13 cellular contexts compared by ENCODE assay signal in the genomic region with DNA sequence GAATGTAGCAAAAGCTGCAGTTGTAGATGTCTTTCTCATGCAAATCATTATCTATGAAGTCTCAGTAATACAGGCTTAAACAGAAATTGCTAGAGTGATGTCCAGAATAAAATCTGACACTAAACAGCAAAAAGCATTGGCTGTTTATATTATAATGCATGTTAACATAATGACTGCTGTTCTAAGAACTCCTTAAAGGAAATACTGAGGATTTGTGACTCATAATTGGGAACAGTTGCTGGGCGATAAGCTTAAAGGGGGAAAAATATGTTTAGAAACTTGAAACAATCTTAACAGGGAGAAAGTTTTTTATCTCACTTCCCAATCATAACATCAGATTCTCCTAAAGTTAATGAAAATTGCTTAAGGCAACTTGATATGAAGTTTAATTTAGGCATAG. TPM values are rescaled to one million over a fixed set of nuclear protein-coding genes. Genes with fewer than 3 reads are reported as not detected.
DNase-seq lines count a peak whose midpoint lies in the region; ATAC-seq, FAIRE-seq and TF ChIP-seq lines count a peak whose summit lies in the region.
"Had no signal": no experiment of that assay in that cellular context is flagged by ENCODE, and none has a peak within 500 bp of the region (broad histone marks: within the 10 kb centered on the region; RNA-seq: fewer than 3 reads in every experiment).

No MANE protein-coding gene starts in this region.

- no peak for TF ChIP-seq RAD21 in A549 (conservative IDR thresholded peaks at IDR 0.05 in 1 of 2, IDR thresholded peaks at IDR 0.05 in 1 of 2)
- TF ChIP-seq RAD21 in GM12878 (IDR thresholded peaks at IDR 0.05; ENCODE audit: insufficient read depth, low read depth, low read length): no peak

- no peak for TF ChIP-seq EP300 in A549 (IDR thresholded peaks at IDR 0.05)
- TF ChIP-seq EP300 in GM12878 (IDR thresholded peaks at IDR 0.05; ENCODE audit: borderline replicate concordance in 1 of 2, control insufficient read depth in 1 of 2, low read depth in 2 of 2, low read length in 2 of 2): no peak

- CTCF ChIA-PET in A549 (lab: Yijun Ruan, JAX) (interaction anchor here (0.9 to 1.4 kb wide), 2 partner anchors 390 to 396 kb away, joined by 3 read pairs; no protein-coding TSS in a partner anchor), GM12878 (lab: Yijun Ruan, JAX) (interaction anchor here (1.3 kb wide), 1 partner anchor 11 kb away, joined by 5 read pairs; no protein-coding TSS in a partner anchor)

- 11% methylated on average over 1 of the region's 1 CpG for WGBS in A549 (ENCODE audit: missing lambda C conversion rate)
- WGBS in GM12878 (ENCODE audit: insufficient coverage, insufficient replicate concordance, low lambda C conversion rate, missing lambda C conversion rate): 100% methylated on average over 1 of the region's 1 CpG
- WGBS in lower leg skin, 2 donors: 10 to 17% methylated on average over 1 of the region's 1 CpG

- no peak overlapping the region for H2AFZ ChIP-seq in GM12878 (ENCODE audit: control insufficient read depth, low read depth, low read length)

- in situ Hi-C loops in GM12878 (cut with MboI): no loop called here

- TF ChIP-seq POLR2A in A549 (IDR thresholded peaks at IDR 0.05; ENCODE audit: low read length): no peak
- TF ChIP-seq POLR2A in GM12878 (IDR thresholded peaks at IDR 0.05; ENCODE audit: low read depth, low read length): no peak
- TF ChIP-seq POLR2A in lower leg skin (IDR thresholded peaks at IDR 0.05): no peak

- DNase-seq in A549 (ENCODE audit: low read depth in 1 of 2, low spot score in 1 of 2): peak in 1 of 2 experiments; percentile 36
- peak; percentile 55 for DNase-seq in HFF-Myc (ENCODE audit: extremely low read depth, low read depth)
- DNase-seq in GM12878 (ENCODE audit: low read depth, low spot score): no peak
- peak; percentile 76 for DNase-seq in iris pigment epithelial cell (ENCODE audit: low read depth)
- no peak for DNase-seq in lower leg skin (ENCODE audit: low spot score in 2 of 2)
- no peak for DNase-seq in 8988T
- DNase-seq in activated CD4-positive, alpha-beta T cell treated with anti-CD3 and anti-CD28 coated beads, Interleukin-2, amount 50 U/mL, for 48 hours: no peak
- DNase-seq: activated B cell treated with CpG ODN at 0.5 μM for 24 hours, hippocampal formation, mucosa of descending colon, NCI-H146, OCI-M1 had no signal

- TF ChIP-seq CTCF in A549 (IDR thresholded peaks at IDR 0.05) (no peak), HFF-Myc (IDR thresholded peaks at IDR 0.05; ENCODE audit: low read depth, low read length, missing control alignments) (no peak), GM12878 (IDR thresholded peaks at IDR 0.05 in 2 of 3, conservative IDR thresholded peaks at IDR 0.05 in 1 of 3; ENCODE audit: control insufficient read depth in 2 of 3, extremely low read depth in 1 of 3, insufficient read depth in 1 of 3, low read depth in 3 of 3, low read length in 3 of 3) (no peak), lower leg skin (IDR thresholded peaks at IDR 0.05) (no peak)

- H3K4me2 ChIP-seq in A549: peak overlapping the region; percentile 82
- H3K4me2 ChIP-seq in GM12878 (ENCODE audit: control insufficient read depth, insufficient read depth): no peak overlapping the region

- H3K9me3 ChIP-seq in A549 (no peaks in the 10 kb centered on the region), GM12878 (replicated peaks; ENCODE audit: control insufficient read depth, insufficient read depth, low read length) (no peaks in the 10 kb centered on the region)
- H3K9me3 ChIP-seq: mucosa of descending colon had no signal

- no peaks in the 10 kb centered on the region for H3K27me3 ChIP-seq in GM12878 (replicated peaks in 1 of 2; ENCODE audit: control insufficient read depth in 2 of 2, insufficient read depth in 2 of 2, low read length in 1 of 2)

- RAD21 ChIA-PET in GM12878 (lab: Charles Lee; ENCODE audit: unreplicated experiment): interaction anchor here (1.0 kb wide), 1 partner anchor 9 kb away, joined by 4 read pairs; no protein-coding TSS in a partner anchor

- H3K9ac ChIP-seq in GM12878 (ENCODE audit: control insufficient read depth, insufficient read depth, low read length): no peak overlapping the region

- peaks cover 0 to 26% of the 10 kb centered on the region in 2 experiments; a peak in 3 of 4 replicates for H3K36me3 ChIP-seq in GM12878 (ENCODE audit: control insufficient read depth in 2 of 2, insufficient read depth in 2 of 2, low read length in 1 of 2)

- FAIRE-seq in A549 (lab: Jason Lieb, UNC) (peak; percentile 73), GM12878 (lab: Jason Lieb, UNC) (peak; percentile 66)

- H3K79me2 ChIP-seq in GM12878 (ENCODE audit: control insufficient read depth, insufficient read depth, low read length): peaks cover 69% of the 10 kb centered on the region

- no TSS peak for BruUV-seq in GM12878 (replicated peaks; lab: Mats Ljungman, UMichigan)

- H4K20me1 ChIP-seq in GM12878 (ENCODE audit: control insufficient read depth, insufficient read depth): no peaks in the 10 kb centered on the region; the same call in 1 of the 2 replicates

- H3K4me3 ChIP-seq in A549 (peak overlapping the region; percentile 29), HFF-Myc (replicated peaks; ENCODE audit: low read depth, low read length) (no peak overlapping the region), GM12878 (no peak overlapping the region), lower leg skin (ENCODE audit: low read depth, poor library complexity, severe bottlenecking) (no peak overlapping the region)
- H3K4me3 ChIP-seq: mucosa of descending colon had no signal

- H3K4me1 ChIP-seq in A549 (peaks cover 71% of the 10 kb centered on the region), GM12878 (ENCODE audit: control insufficient read depth, insufficient read depth, low read length) (peaks cover 22% of the 10 kb centered on the region)

- POLR2A ChIA-PET in A549 (lab: Yijun Ruan, JAX): interaction anchor here (0.5 to 1.2 kb wide), 3 partner anchors 15 to 397 kb away, joined by 3 to 6 read pairs (median 5); no protein-coding TSS in a partner anchor
- POLR2A ChIA-PET in GM12878 (lab: Charles Lee): interaction anchor here (1.0 kb wide), 1 partner anchor 13 kb away, joined by 4 read pairs; no protein-coding TSS in a partner anchor

- intact Hi-C loops in GM12878 (cut with micrococcal nuclease; ENCODE audit: unreplicated experiment) (no loop called here), lower leg skin (cut with DNase I; ENCODE audit: low total_unique reads) (no loop called here)

- SMC1A ChIA-PET in GM12878 (lab: Charles Lee; ENCODE audit: uncharacterized antibody, unreplicated experiment): interaction anchor here (1.1 to 1.8 kb wide), 4 partner anchors 9 to 71 kb away, joined by 3 to 7 read pairs (median 4); no protein-coding TSS in a partner anchor

- H3K27ac ChIP-seq in A549 (peak overlapping the region; percentile 61 to 67), GM12878 (ENCODE audit: control insufficient read depth, insufficient read depth) (no peak overlapping the region)

- ATAC-seq in A549 (0 out of 6 replicates have a peak, but pooled peaks of 1 of the 2 experiments have one; percentile 8), GM12878 (no peak), GM21390 (IDR thresholded peaks at IDR 0.05; ENCODE audit: unreplicated experiment) (no peak)

TF ChIP-seq in A549, 52 proteins besides CTCF, POLR2A, EP300 and RAD21 (continues in another document):
- TF ChIP-seq, protein P1, sequence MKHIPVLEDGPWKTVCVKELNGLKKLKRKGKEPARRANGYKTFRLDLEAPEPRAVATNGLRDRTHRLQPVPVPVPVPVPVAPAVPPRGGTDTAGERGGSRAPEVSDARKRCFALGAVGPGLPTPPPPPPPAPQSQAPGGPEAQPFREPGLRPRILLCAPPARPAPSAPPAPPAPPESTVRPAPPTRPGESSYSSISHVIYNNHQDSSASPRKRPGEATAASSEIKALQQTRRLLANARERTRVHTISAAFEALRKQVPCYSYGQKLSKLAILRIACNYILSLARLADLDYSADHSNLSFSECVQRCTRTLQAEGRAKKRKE (CRISPR knock-in tag; IDR thresholded peaks at IDR 0.05; ENCODE audit: low read depth): no peak
- TF ChIP-seq CBX8 (IDR thresholded peaks at IDR 0.05): no peak
- TF ChIP-seq FOSL2 (IDR thresholded peaks at IDR 0.05): no peak
- peak; percentile 79 for TF ChIP-seq FOSL2 (CRISPR knock-in tag; IDR thresholded peaks at IDR 0.05)

RNA-seq across cellular contexts. Expression of gene TIPARP, which starts 17.5 kb away (rescaled TPM):
- polyA plus RNA-seq in A549 (2011; rRNA removed) (16.5 and 16.7 TPM in 2 replicates), A549 (2017; fragmentation: RNase III; extraction: RNeasy Plus Mini Kit Qiagen cat#74134 plus additional on column Dnase treatment) (11.8 to 13.8 TPM (median 13.3 TPM) in 3 replicates), GM12878 (2011; rRNA removed) (13.5 and 17.2 TPM in 2 replicates), GM12878 (2014; fragmentation: Illumina TruSeq; extraction: Trizol) (17.8 and 22.1 TPM in 2 replicates), GM12878 (2014; fragmentation: Nextera tagmentation; extraction: Ambion mirVana) (1 to 10 TPM; 3.2 to 3.3 TPM), GM12878 (2014; rRNA removed) (7.6 and 9.3 TPM in 2 replicates), GM12878 (2016; fragmentation: Nextera tagmentation; extraction: Ambion mirVana) (1 to 10 TPM; 6.1 to 7.9 TPM)
- 8.3 and 10.4 TPM in 2 replicates for polyA plus RNA-seq in A549 (2012; cell fraction: cytosol; rRNA removed)
- polyA plus RNA-seq in A549 (2012; cell fraction: nucleus; rRNA removed): 6.4 and 9.5 TPM in 2 replicates
- 32.6 and 35.8 TPM in 2 replicates for polyA minus RNA-seq in A549 (2011; rRNA and poly(A)+ RNA removed)
- total RNA-seq in GM12878 (2013; cell fraction: nucleolus; rRNA removed): 60.0 and 68.9 TPM in 2 replicates
- total RNA-seq in GM12878 (2014; rRNA removed) (17.8 and 23.4 TPM in 2 replicates), GM12878 (2014; rRNA removed; fragmentation: Illumina TruSeq; extraction: Trizol) (21.5 TPM in 2 replicates), GM12878 (2021) (13.8 and 14.8 TPM in 2 replicates), lower leg skin (10 to 100 TPM; 59.1 to 70.3 (median 68.5) TPM)
- polyA plus RNA-seq in GM12878 (2011; ENCODE audit: low read depth): 12.8 TPM
- polyA plus RNA-seq in GM12878 (2011; cell fraction: cytosol; rRNA removed): 5.4 and 9.3 TPM in 2 replicates
- polyA plus RNA-seq in GM12878 (2011; cell fraction: nucleus; rRNA removed): 12.0 and 17.3 TPM in 2 replicates
- polyA plus RNA-seq in GM12878 (2012): 16.9 and 22.4 TPM in 2 replicates
- polyA minus RNA-seq in GM12878 (2011; rRNA and poly(A)+ RNA removed): 17.3 and 21.8 TPM in 2 replicates
- 6.5 and 7.7 TPM in 2 replicates for polyA minus RNA-seq in GM12878 (2011; cell fraction: cytosol; rRNA and poly(A)+ RNA removed)
- polyA minus RNA-seq in GM12878 (2011; cell fraction: nucleus; rRNA and poly(A)+ RNA removed): 41.8 and 42.7 TPM in 2 replicates

Comparison
In these comparisons a context has a peak if more than half of its experiments do, and no peak if none do; other contexts are left out.
1. DNase-seq: peak in HFF-Myc (single experiment) and iris pigment epithelial cell (single experiment); none in GM12878 (single experiment), lower leg skin (0 of 2), 8988T (single experiment) and activated CD4-positive, alpha-beta T cell treated with anti-CD3 and anti-CD28 coated beads, Interleukin-2, amount 50 U/mL, for 48 hours (0 of 2).